ENCODE assay signal across 18 cellular contexts in the genomic region with DNA sequence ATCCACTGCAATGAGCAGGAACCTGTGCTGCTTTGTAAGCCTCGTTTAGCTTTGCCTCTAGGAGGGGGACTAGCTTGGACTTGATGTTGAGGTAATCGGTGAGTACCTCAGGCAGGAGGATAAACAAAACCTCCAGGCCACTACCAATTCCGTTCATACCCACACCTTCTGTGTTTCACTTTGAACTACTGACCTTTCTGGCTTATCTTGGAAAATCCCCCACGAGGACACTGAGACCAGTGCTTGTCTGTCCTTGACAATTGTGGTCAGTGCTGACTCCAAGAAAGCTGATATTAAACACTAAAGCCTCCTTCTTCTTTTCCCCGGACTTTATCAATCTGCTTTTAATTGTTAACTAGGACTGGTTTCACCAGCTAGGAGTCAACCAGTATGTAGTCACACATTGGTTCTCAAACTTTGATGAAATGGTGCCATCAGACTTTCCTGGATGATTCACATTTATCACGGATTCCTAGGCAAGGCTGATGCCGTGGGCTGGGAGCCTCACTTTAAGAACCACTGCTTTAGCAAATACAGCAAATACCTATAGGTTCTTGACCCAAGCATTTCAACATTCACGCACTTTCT. TPM values are rescaled to one million over a fixed set of nuclear protein-coding genes. Genes with fewer than 3 reads are reported as not detected.
DNase-seq lines count a peak whose midpoint lies in the region; TF ChIP-seq lines count a peak whose summit lies in the region.
"Had no signal": no experiment of that assay in that cellular context is flagged by ENCODE, and none has a peak within 500 bp of the region (broad histone marks: within the 10 kb centered on the region; RNA-seq: fewer than 3 reads in every experiment).

No MANE protein-coding gene starts in this region.

- no peak overlapping the region for H3K27ac ChIP-seq in trophoblast cell (ENCODE audit: low read depth, low read length)
- no peak overlapping the region for H3K27ac ChIP-seq in CD8-positive, alpha-beta memory T cell (ENCODE audit: low read depth, low read length)
- H3K27ac ChIP-seq: 22Rv1, KMS-11, testis had no signal

- no peak overlapping the region for H4K8ac ChIP-seq in trophoblast cell (ENCODE audit: low read depth, low read length)

- H3K9me3 Mint-ChIP-seq in glutamatergic neuron (ENCODE audit: unreplicated experiment): peaks cover 2% of the 10 kb centered on the region
- H3K9me3 Mint-ChIP-seq in CD8-positive, alpha-beta memory T cell: peaks cover 0 to 3% (median 0%) of the 10 kb centered on the region in 5 donors
- H3K9me3 Mint-ChIP-seq: brain; effector memory CD8-positive, alpha-beta T cell had no signal

- no peak overlapping the region for H3K4me3 ChIP-seq in trophoblast cell (ENCODE audit: low read depth, low read length)
- H3K4me3 ChIP-seq in CD8-positive, alpha-beta memory T cell (ENCODE audit: low read length): no peak overlapping the region
- H3K4me3 ChIP-seq: testis had no signal

- H2AK5ac ChIP-seq in trophoblast cell (ENCODE audit: low read length): no peak overlapping the region

- H3K27ac Mint-ChIP-seq in glutamatergic neuron (ENCODE audit: unreplicated experiment): peak overlapping the region; percentile 5
- H3K27ac Mint-ChIP-seq in CD8-positive, alpha-beta memory T cell: no peak overlapping the region
- H3K27ac Mint-ChIP-seq: effector memory CD8-positive, alpha-beta T cell had no signal

- H3K27me3 Mint-ChIP-seq in glutamatergic neuron (ENCODE audit: unreplicated experiment): no peaks in the 10 kb centered on the region
- H3K27me3 Mint-ChIP-seq in CD8-positive, alpha-beta memory T cell: peaks cover 4 to 9% of the 10 kb centered on the region in 2 donors

- H2BK120ac ChIP-seq in trophoblast cell (ENCODE audit: insufficient read depth, low read length, poor library complexity): no peak overlapping the region

- no peak overlapping the region for H2BK5ac ChIP-seq in trophoblast cell (ENCODE audit: low read depth, low read length, poor library complexity)

- H4K12ac ChIP-seq in trophoblast cell (ENCODE audit: low read depth, low read length): no peak overlapping the region

- no peaks in the 10 kb centered on the region for H3K4me1 ChIP-seq in trophoblast cell (ENCODE audit: control insufficient read depth in 1 of 2, insufficient read depth in 2 of 2, low read length in 2 of 2)
- H3K4me1 ChIP-seq in CD8-positive, alpha-beta memory T cell (ENCODE audit: insufficient read depth, low read length): no peaks in the 10 kb centered on the region

- peaks cover 4% of the 10 kb centered on the region for H3K36me3 Mint-ChIP-seq in glutamatergic neuron (ENCODE audit: unreplicated experiment)
- no peaks in the 10 kb centered on the region for H3K36me3 Mint-ChIP-seq in CD8-positive, alpha-beta memory T cell
- H3K36me3 Mint-ChIP-seq: brain had no signal

- no peak overlapping the region for H3K4ac ChIP-seq in trophoblast cell (ENCODE audit: low read depth, low read length)

- POLR2A ChIA-PET in CD8-positive, alpha-beta memory T cell (lab: Charles Lee): no interaction called here

- no peak overlapping the region for H3K18ac ChIP-seq in trophoblast cell (ENCODE audit: low read length)

- H3K36me3 ChIP-seq in trophoblast cell (ENCODE audit: control insufficient read depth in 1 of 2, insufficient read depth in 2 of 2, low read length in 2 of 2): no peaks in the 10 kb centered on the region
- no peaks in the 10 kb centered on the region for H3K36me3 ChIP-seq in CD8-positive, alpha-beta memory T cell (ENCODE audit: insufficient read depth, low read length)

- H3K27me3 ChIP-seq in trophoblast cell (ENCODE audit: insufficient read depth, low read length): no peaks in the 10 kb centered on the region
- no peaks in the 10 kb centered on the region for H3K27me3 ChIP-seq in CD8-positive, alpha-beta memory T cell (ENCODE audit: insufficient read depth, low read length, poor library complexity, severe bottlenecking)
- H3K27me3 ChIP-seq: testis had no signal

- CTCF ChIA-PET in CD8-positive, alpha-beta memory T cell (lab: Charles Lee): no interaction called here

- no peaks in the 10 kb centered on the region for H3K79me1 ChIP-seq in trophoblast cell (ENCODE audit: low read length)

- H3K14ac ChIP-seq in trophoblast cell (ENCODE audit: low read length): no peak overlapping the region

- peaks cover 2% of the 10 kb centered on the region for H3K9me3 ChIP-seq in trophoblast cell (ENCODE audit: insufficient read depth, low read depth, low read length)
- no peaks in the 10 kb centered on the region for H3K9me3 ChIP-seq in CD8-positive, alpha-beta memory T cell (ENCODE audit: low read length)
- H3K9me3 ChIP-seq: testis had no signal

- H3K4me2 ChIP-seq in trophoblast cell (ENCODE audit: low read length): no peak overlapping the region
- H3K4me2 ChIP-seq: KMS-11 had no signal

- H3K4me1 Mint-ChIP-seq in glutamatergic neuron (ENCODE audit: low read depth, unreplicated experiment): peaks cover 24% of the 10 kb centered on the region
- H3K4me1 Mint-ChIP-seq in CD8-positive, alpha-beta memory T cell: no peaks in the 10 kb centered on the region

- H3K23ac ChIP-seq in trophoblast cell (ENCODE audit: low read length): no peak overlapping the region

- no peak overlapping the region for H4K91ac ChIP-seq in trophoblast cell (ENCODE audit: low read depth, low read length)

- no CpG with 5 or more reads among the region's 8 CpGs for WGBS in trophoblast cell (ENCODE audit: extremely low coverage, insufficient coverage, insufficient read length)

- H2BK12ac ChIP-seq in trophoblast cell (ENCODE audit: low read length): no peak overlapping the region

- TF ChIP-seq CTCF in glutamatergic neuron (IDR thresholded peaks at IDR 0.05; ENCODE audit: partially characterized antibody, unreplicated experiment): no peak

- H3K9ac ChIP-seq in trophoblast cell (ENCODE audit: low read length): no peak overlapping the region
- H3K9ac ChIP-seq: KMS-11 had no signal

- no peaks in the 10 kb centered on the region for H3K79me2 ChIP-seq in trophoblast cell (ENCODE audit: control insufficient read depth, insufficient read depth, low read length, poor library complexity)

- H2AFZ ChIP-seq in trophoblast cell (ENCODE audit: insufficient read depth, low read length, poor library complexity): no peak overlapping the region

- peak; percentile 39 for DNase-seq in DMS53 (lab: John Stamatoyannopoulos, UW)
- no peak for DNase-seq in DMS53 treated with DMSO at 0.1 percent for 48 hours (lab: John Stamatoyannopoulos, UW; ENCODE audit: unreplicated experiment)
- DNase-seq in astrocyte of the hippocampus (ENCODE audit: low read depth, low spot score): peak; percentile 59
- no peak for DNase-seq in glutamatergic neuron
- DNase-seq in trophoblast cell: peak; percentile 19 to 59
- DNase-seq in DMS 273 treated with DMSO at 0.1 percent for 48 hours (lab: John Stamatoyannopoulos, UW): no peak
- DNase-seq in SW480 (ENCODE audit: low spot score): no peak
- DNase-seq in CD8-positive, alpha-beta memory T cell: no peak
- DNase-seq: activated gamma-delta T cell; effector memory CD8-positive, alpha-beta T cell; islet precursor cell; NCI-H146; OCI-M1; T-helper 1 cell; testis had no signal

- no peak overlapping the region for H3K4me3 Mint-ChIP-seq in glutamatergic neuron (ENCODE audit: unreplicated experiment)
- H3K4me3 Mint-ChIP-seq in CD8-positive, alpha-beta memory T cell: no peak overlapping the region
- H3K4me3 Mint-ChIP-seq: brain; effector memory CD8-positive, alpha-beta T cell had no signal

RNA-seq across cellular contexts. Expression of gene TGFB2, which starts 52.7 kb away (rescaled TPM):
- total RNA-seq in glutamatergic neuron (ENCODE audit: unreplicated experiment): 2.0 TPM
- polyA plus RNA-seq in trophoblast cell (2013): 16.4 and 18.9 TPM in 2 replicates
- not detected for total RNA-seq in CD8-positive, alpha-beta memory T cell
- polyA plus RNA-seq in CD8-positive, alpha-beta memory T cell: not detected

Comparison
In these comparisons a context has a peak if more than half of its experiments do, and no peak if none do; other contexts are left out.
1. DNase-seq: peak in DMS53 (single experiment), astrocyte of the hippocampus (single experiment) and trophoblast cell (2 of 2); none in DMS53 treated with DMSO at 0.1 percent for 48 hours (single experiment), glutamatergic neuron (single experiment), DMS 273 treated with DMSO at 0.1 percent for 48 hours (single experiment), SW480 (single experiment) and CD8-positive, alpha-beta memory T cell (0 of 5).